ENCODE assay signal across 8 cellular contexts in the genomic region with DNA sequence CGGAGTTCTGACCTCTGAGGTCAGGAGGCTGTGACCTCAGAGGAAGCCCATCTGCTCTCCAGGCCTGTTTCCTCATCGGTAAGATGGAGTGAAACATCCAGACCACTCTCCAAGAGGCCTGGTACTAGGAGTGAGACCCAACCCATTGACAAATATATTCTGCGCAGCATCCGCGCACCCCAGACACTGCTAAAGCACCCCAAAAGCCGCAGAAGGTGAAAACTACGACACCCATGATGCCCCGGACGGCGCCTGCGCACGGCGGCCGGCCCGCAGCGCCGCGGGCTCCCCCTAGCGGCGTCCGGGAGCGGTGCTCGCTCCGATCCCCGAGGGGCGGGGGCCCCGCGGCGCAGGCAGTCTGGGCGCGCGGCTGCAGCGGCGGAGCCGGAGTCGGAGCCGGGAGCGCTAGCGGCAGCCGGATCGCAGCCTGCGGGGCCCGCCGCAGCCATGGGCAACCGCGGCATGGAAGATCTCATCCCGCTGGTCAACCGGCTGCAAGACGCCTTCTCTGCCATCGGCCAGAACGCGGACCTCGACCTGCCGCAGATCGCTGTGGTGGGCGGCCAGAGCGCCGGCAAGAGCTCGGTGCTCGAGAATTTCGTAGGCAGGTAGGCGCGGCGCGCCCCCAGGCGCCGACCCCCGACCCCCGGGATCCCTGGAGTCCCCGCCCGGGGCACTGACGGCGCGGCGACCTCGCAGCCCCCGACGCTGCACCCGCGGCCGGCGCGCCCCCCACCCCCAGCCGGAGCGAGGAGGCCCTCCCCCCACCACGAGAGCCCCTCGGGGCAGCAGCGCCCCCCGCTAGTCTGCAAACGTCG. TPM values are rescaled to one million over a fixed set of nuclear protein-coding genes. Genes with fewer than 3 reads are reported as not detected.
DNase-seq lines count a peak whose midpoint lies in the region; ATAC-seq lines count a peak whose summit lies in the region.

A gene (plus strand): TSS at position 356 of the 818 bp plus-strand sequence. CDS start 92 bp downstream, at position 448.

- DNase-seq in NCI-H524 (lab: John Stamatoyannopoulos, UW) (peak; percentile 49 to 80), NCI-H524 treated with DMSO at 0.1 percent for 48 hours (lab: John Stamatoyannopoulos, UW) (no peak), NCI-H460 (ENCODE audit: extremely low read depth, low read depth) (peak; percentile 39), lung microvascular endothelial cell (ENCODE audit: low read depth in 2 of 2) (peak; percentile 43 to 62)
- DNase-seq in activated CD4-positive, alpha-beta memory T cell treated with anti-CD3 and anti-CD28 coated beads, Interleukin-2, amount 10 ng/mL, durations not matched to agents 7 days and 5 days = peak; percentile 77
- DNase-seq in effector CD8-positive, alpha-beta T cell (lab: John Stamatoyannopoulos, UW) = peak; percentile 58
- peak; percentile 35 to 60 (median 45) for DNase-seq in stimulated activated CD4-positive, alpha-beta T cell treated with anti-CD3 and anti-CD28 coated beads, TNF-alpha, amount 100 ng/mL, for 24 hours (ENCODE audit: low read depth in 3 of 3)

- ATAC-seq in HG03045 (IDR thresholded peaks at IDR 0.05; ENCODE audit: unreplicated experiment) = peak; percentile 70

- no peaks in the 10 kb centered on the region for H3K36me3 Mint-ChIP-seq in activated CD4-positive, alpha-beta memory T cell treated with anti-CD3 and anti-CD28 coated beads, Interleukin-2, amount 10 ng/mL, durations not matched to agents 7 days and 5 days (ENCODE audit: low read depth)

- H3K4me1 Mint-ChIP-seq in activated CD4-positive, alpha-beta memory T cell treated with anti-CD3 and anti-CD28 coated beads, Interleukin-2, amount 10 ng/mL, durations not matched to agents 7 days and 5 days = peaks cover 12% of the 10 kb centered on the region

- CTCF ChIA-PET in activated CD4-positive, alpha-beta memory T cell treated with anti-CD3 and anti-CD28 coated beads, Interleukin-2, amount 10 ng/mL, durations not matched to agents 7 days and 5 days (lab: Charles Lee) = no interaction called here

- peak within 1 kb of the TSS; percentile 46 for H3K4me3 Mint-ChIP-seq in activated CD4-positive, alpha-beta memory T cell treated with anti-CD3 and anti-CD28 coated beads, Interleukin-2, amount 10 ng/mL, durations not matched to agents 7 days and 5 days

- peak within 1 kb of the TSS; percentile 37 for H3K27ac Mint-ChIP-seq in activated CD4-positive, alpha-beta memory T cell treated with anti-CD3 and anti-CD28 coated beads, Interleukin-2, amount 10 ng/mL, durations not matched to agents 7 days and 5 days

- H3K9me3 Mint-ChIP-seq in activated CD4-positive, alpha-beta memory T cell treated with anti-CD3 and anti-CD28 coated beads, Interleukin-2, amount 10 ng/mL, durations not matched to agents 7 days and 5 days = no peaks in the 10 kb centered on the region

- peaks cover 30% of the 10 kb centered on the region for H3K27me3 Mint-ChIP-seq in activated CD4-positive, alpha-beta memory T cell treated with anti-CD3 and anti-CD28 coated beads, Interleukin-2, amount 10 ng/mL, durations not matched to agents 7 days and 5 days

- POLR2A ChIA-PET in activated CD4-positive, alpha-beta memory T cell treated with anti-CD3 and anti-CD28 coated beads, Interleukin-2, amount 10 ng/mL, durations not matched to agents 7 days and 5 days (lab: Charles Lee) = no interaction called here

RNA-seq across cellular contexts. Expression of the gene that starts here (rescaled TPM):
- total RNA-seq in NCI-H460 (2014; rRNA removed; shearing (Covaris generic)) = 1.0 and 1.2 TPM in 2 replicates
- 3.8 and 6.9 TPM in 2 replicates for polyA plus RNA-seq in NCI-H460 (2014; cell fraction: nucleus; rRNA removed)
- under 1 TPM; 0.30 to 0.40 TPM for total RNA-seq in activated CD4-positive, alpha-beta memory T cell treated with anti-CD3 and anti-CD28 coated beads, Interleukin-2, amount 10 ng/mL, durations not matched to agents 7 days and 5 days
- total RNA-seq in lung microvascular endothelial cell = 0.40 and 0.44 TPM in 2 replicates

Comparison
In these comparisons a context has a peak if more than half of its experiments do, and no peak if none do; other contexts are left out.
1. Peak in DNase-seq in activated CD4-positive, alpha-beta memory T cell treated with anti-CD3 and anti-CD28 coated beads, Interleukin-2, amount 10 ng/mL, durations not matched to agents 7 days and 5 days; RNA of the gene not detected or under 1 TPM.
2. Peak in DNase-seq in lung microvascular endothelial cell; RNA of the gene not detected or under 1 TPM.